1 cellular context compared by ENCODE assay signal in the genomic region with DNA sequence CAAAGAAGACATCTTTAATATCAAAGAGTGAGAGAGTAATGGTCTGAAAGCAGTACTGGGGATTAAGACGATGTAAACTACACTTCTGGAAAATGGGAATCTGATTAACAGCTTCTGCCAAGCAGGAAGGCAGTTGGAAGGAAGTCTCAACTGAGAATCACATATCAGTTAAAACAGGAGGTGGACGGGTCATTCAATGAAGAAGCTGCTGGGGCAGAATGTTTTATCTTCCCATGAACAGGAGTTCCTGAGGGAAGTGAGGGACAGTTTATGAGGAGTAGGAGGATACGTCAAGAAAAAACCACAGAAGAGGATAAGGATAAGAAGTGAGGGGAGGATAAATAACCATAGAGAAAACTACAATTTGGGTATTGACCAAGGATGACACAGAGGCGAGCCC.
A peak's percentile ranks its signal among the peaks of the same experiment; 100 is the strongest.
TF ChIP-seq lines count a peak whose summit lies in the region.

No MANE protein-coding gene starts in this region.

TF ChIP-seq in K562, 482 proteins besides CTCF, POLR2A, EP300 and RAD21 (continued from another document and continues in another):
- TF ChIP-seq, protein P1, sequence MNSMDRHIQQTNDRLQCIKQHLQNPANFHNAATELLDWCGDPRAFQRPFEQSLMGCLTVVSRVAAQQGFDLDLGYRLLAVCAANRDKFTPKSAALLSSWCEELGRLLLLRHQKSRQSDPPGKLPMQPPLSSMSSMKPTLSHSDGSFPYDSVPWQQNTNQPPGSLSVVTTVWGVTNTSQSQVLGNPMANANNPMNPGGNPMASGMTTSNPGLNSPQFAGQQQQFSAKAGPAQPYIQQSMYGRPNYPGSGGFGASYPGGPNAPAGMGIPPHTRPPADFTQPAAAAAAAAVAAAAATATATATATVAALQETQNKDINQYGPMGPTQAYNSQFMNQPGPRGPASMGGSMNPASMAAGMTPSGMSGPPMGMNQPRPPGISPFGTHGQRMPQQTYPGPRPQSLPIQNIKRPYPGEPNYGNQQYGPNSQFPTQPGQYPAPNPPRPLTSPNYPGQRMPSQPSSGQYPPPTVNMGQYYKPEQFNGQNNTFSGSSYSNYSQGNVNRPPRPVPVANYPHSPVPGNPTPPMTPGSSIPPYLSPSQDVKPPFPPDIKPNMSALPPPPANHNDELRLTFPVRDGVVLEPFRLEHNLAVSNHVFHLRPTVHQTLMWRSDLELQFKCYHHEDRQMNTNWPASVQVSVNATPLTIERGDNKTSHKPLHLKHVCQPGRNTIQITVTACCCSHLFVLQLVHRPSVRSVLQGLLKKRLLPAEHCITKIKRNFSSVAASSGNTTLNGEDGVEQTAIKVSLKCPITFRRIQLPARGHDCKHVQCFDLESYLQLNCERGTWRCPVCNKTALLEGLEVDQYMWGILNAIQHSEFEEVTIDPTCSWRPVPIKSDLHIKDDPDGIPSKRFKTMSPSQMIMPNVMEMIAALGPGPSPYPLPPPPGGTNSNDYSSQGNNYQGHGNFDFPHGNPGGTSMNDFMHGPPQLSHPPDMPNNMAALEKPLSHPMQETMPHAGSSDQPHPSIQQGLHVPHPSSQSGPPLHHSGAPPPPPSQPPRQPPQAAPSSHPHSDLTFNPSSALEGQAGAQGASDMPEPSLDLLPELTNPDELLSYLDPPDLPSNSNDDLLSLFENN (IDR thresholded peaks at IDR 0.05; ENCODE audit: low read depth in 2 of 2, low read length in 2 of 2): peak in 1 of 2 experiments; percentile 95; a peak in 2 of 4 replicates
- no peak for TF ChIP-seq GABPB2 (CRISPR knock-in tag; conservative IDR thresholded peaks at IDR 0.05)
- peak; percentile 78 for TF ChIP-seq POLR2AphosphoS5 (IDR thresholded peaks at IDR 0.05; ENCODE audit: control insufficient read depth, insufficient read depth, low read depth, low read length)
- no peak for TF ChIP-seq PPARD (CRISPR knock-in tag; IDR thresholded peaks at IDR 0.05)
- no peak for TF ChIP-seq WHSC1 (IDR thresholded peaks at IDR 0.05; ENCODE audit: low read length)
- TF ChIP-seq CREB5 (CRISPR knock-in tag; IDR thresholded peaks at IDR 0.05): no peak
- no peak for TF ChIP-seq HEY1 (CRISPR knock-in tag; IDR thresholded peaks at IDR 0.05; ENCODE audit: borderline replicate concordance)
- TF ChIP-seq, protein P2, sequence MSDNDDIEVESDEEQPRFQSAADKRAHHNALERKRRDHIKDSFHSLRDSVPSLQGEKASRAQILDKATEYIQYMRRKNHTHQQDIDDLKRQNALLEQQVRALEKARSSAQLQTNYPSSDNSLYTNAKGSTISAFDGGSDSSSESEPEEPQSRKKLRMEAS (CRISPR knock-in tag; IDR thresholded peaks at IDR 0.05): no peak
- TF ChIP-seq ZC3H4 (CRISPR knock-in tag; IDR thresholded peaks at IDR 0.05; ENCODE audit: borderline replicate concordance): no peak
- TF ChIP-seq E2F6 (IDR thresholded peaks at IDR 0.05; ENCODE audit: borderline replicate concordance in 1 of 2, extremely low read depth in 1 of 2, insufficient read depth in 1 of 2, insufficient read length in 1 of 2, low read depth in 1 of 2, low read length in 1 of 2, poor library complexity in 1 of 2, severe bottlenecking in 1 of 2): no peak
- TF ChIP-seq, protein P3, sequence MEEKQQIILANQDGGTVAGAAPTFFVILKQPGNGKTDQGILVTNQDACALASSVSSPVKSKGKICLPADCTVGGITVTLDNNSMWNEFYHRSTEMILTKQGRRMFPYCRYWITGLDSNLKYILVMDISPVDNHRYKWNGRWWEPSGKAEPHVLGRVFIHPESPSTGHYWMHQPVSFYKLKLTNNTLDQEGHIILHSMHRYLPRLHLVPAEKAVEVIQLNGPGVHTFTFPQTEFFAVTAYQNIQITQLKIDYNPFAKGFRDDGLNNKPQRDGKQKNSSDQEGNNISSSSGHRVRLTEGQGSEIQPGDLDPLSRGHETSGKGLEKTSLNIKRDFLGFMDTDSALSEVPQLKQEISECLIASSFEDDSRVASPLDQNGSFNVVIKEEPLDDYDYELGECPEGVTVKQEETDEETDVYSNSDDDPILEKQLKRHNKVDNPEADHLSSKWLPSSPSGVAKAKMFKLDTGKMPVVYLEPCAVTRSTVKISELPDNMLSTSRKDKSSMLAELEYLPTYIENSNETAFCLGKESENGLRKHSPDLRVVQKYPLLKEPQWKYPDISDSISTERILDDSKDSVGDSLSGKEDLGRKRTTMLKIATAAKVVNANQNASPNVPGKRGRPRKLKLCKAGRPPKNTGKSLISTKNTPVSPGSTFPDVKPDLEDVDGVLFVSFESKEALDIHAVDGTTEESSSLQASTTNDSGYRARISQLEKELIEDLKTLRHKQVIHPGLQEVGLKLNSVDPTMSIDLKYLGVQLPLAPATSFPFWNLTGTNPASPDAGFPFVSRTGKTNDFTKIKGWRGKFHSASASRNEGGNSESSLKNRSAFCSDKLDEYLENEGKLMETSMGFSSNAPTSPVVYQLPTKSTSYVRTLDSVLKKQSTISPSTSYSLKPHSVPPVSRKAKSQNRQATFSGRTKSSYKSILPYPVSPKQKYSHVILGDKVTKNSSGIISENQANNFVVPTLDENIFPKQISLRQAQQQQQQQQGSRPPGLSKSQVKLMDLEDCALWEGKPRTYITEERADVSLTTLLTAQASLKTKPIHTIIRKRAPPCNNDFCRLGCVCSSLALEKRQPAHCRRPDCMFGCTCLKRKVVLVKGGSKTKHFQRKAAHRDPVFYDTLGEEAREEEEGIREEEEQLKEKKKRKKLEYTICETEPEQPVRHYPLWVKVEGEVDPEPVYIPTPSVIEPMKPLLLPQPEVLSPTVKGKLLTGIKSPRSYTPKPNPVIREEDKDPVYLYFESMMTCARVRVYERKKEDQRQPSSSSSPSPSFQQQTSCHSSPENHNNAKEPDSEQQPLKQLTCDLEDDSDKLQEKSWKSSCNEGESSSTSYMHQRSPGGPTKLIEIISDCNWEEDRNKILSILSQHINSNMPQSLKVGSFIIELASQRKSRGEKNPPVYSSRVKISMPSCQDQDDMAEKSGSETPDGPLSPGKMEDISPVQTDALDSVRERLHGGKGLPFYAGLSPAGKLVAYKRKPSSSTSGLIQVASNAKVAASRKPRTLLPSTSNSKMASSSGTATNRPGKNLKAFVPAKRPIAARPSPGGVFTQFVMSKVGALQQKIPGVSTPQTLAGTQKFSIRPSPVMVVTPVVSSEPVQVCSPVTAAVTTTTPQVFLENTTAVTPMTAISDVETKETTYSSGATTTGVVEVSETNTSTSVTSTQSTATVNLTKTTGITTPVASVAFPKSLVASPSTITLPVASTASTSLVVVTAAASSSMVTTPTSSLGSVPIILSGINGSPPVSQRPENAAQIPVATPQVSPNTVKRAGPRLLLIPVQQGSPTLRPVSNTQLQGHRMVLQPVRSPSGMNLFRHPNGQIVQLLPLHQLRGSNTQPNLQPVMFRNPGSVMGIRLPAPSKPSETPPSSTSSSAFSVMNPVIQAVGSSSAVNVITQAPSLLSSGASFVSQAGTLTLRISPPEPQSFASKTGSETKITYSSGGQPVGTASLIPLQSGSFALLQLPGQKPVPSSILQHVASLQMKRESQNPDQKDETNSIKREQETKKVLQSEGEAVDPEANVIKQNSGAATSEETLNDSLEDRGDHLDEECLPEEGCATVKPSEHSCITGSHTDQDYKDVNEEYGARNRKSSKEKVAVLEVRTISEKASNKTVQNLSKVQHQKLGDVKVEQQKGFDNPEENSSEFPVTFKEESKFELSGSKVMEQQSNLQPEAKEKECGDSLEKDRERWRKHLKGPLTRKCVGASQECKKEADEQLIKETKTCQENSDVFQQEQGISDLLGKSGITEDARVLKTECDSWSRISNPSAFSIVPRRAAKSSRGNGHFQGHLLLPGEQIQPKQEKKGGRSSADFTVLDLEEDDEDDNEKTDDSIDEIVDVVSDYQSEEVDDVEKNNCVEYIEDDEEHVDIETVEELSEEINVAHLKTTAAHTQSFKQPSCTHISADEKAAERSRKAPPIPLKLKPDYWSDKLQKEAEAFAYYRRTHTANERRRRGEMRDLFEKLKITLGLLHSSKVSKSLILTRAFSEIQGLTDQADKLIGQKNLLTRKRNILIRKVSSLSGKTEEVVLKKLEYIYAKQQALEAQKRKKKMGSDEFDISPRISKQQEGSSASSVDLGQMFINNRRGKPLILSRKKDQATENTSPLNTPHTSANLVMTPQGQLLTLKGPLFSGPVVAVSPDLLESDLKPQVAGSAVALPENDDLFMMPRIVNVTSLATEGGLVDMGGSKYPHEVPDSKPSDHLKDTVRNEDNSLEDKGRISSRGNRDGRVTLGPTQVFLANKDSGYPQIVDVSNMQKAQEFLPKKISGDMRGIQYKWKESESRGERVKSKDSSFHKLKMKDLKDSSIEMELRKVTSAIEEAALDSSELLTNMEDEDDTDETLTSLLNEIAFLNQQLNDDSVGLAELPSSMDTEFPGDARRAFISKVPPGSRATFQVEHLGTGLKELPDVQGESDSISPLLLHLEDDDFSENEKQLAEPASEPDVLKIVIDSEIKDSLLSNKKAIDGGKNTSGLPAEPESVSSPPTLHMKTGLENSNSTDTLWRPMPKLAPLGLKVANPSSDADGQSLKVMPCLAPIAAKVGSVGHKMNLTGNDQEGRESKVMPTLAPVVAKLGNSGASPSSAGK (IDR thresholded peaks at IDR 0.05): 0 out of 2 replicates have a peak, but pooled peaks have one; percentile 16
- no peak for TF ChIP-seq SAFB (IDR thresholded peaks at IDR 0.05; ENCODE audit: borderline replicate concordance, low read depth, low read length)
- no peak for TF ChIP-seq THAP7 (CRISPR knock-in tag; IDR thresholded peaks at IDR 0.05)
- 0 out of 2 replicates have a peak, but pooled peaks have one; percentile 14 for TF ChIP-seq ATF7 (IDR thresholded peaks at IDR 0.05)
- TF ChIP-seq, protein P4, sequence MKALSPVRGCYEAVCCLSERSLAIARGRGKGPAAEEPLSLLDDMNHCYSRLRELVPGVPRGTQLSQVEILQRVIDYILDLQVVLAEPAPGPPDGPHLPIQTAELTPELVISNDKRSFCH (CRISPR knock-in tag; IDR thresholded peaks at IDR 0.05): no peak
- TF ChIP-seq, protein P4 (tag; IDR thresholded peaks at IDR 0.05): no peak; the same call in none of the 2 replicates
- TF ChIP-seq ELF1 (tag; IDR thresholded peaks at IDR 0.05): no peak
- no peak for TF ChIP-seq BCL6 (CRISPR knock-in tag; IDR thresholded peaks at IDR 0.05)
- no peak for TF ChIP-seq FOXK1 (CRISPR knock-in tag; IDR thresholded peaks at IDR 0.05; ENCODE audit: borderline replicate concordance)
- no peak for TF ChIP-seq ZNF561 (CRISPR knock-in tag; conservative IDR thresholded peaks at IDR 0.05)
- TF ChIP-seq, protein P5, sequence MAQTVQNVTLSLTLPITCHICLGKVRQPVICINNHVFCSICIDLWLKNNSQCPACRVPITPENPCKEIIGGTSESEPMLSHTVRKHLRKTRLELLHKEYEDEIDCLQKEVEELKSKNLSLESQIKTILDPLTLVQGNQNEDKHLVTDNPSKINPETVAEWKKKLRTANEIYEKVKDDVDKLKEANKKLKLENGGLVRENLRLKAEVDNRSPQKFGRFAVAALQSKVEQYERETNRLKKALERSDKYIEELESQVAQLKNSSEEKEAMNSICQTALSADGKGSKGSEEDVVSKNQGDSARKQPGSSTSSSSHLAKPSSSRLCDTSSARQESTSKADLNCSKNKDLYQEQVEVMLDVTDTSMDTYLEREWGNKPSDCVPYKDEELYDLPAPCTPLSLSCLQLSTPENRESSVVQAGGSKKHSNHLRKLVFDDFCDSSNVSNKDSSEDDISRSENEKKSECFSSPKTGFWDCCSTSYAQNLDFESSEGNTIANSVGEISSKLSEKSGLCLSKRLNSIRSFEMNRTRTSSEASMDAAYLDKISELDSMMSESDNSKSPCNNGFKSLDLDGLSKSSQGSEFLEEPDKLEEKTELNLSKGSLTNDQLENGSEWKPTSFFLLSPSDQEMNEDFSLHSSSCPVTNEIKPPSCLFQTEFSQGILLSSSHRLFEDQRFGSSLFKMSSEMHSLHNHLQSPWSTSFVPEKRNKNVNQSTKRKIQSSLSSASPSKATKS (CRISPR knock-in tag; IDR thresholded peaks at IDR 0.05): no peak
- TF ChIP-seq PCBP2 (IDR thresholded peaks at IDR 0.05; ENCODE audit: low read depth, low read length, poor library complexity, severe bottlenecking): no peak
- peak; percentile 60; the same call in 1 of the 2 replicates for TF ChIP-seq ZEB2 (IDR thresholded peaks at IDR 0.05)
- no peak for TF ChIP-seq JUNB (CRISPR knock-in tag; conservative IDR thresholded peaks at IDR 0.05)
- peak; percentile 98 for TF ChIP-seq RNF2 (IDR thresholded peaks at IDR 0.05)
- no peak for TF ChIP-seq ARHGAP35 (IDR thresholded peaks at IDR 0.05; ENCODE audit: partially characterized antibody)
- no peak for TF ChIP-seq TAF1 (IDR thresholded peaks at IDR 0.05; ENCODE audit: control insufficient read depth, extremely low read depth, insufficient read depth, low read length, severe bottlenecking)
- no peak for TF ChIP-seq STAT5B (CRISPR knock-in tag; IDR thresholded peaks at IDR 0.05)
- TF ChIP-seq USF1 (CRISPR knock-in tag; IDR thresholded peaks at IDR 0.05): no peak
- no peak for TF ChIP-seq EWSR1 (IDR thresholded peaks at IDR 0.05; ENCODE audit: borderline replicate concordance, low read depth, partially characterized antibody)
